In genomic region chr3:134038071-134038491, GRCh38 we compare ENCODE assay signal across 25 cellular contexts. TPM values are rescaled to one million over a fixed set of nuclear protein-coding genes. Genes with fewer than 3 reads are reported as not detected.
A peak's percentile ranks its signal among the peaks of the same experiment; 100 is the strongest.
DNase-seq lines count a peak whose midpoint lies in the region; ATAC-seq and TF ChIP-seq lines count a peak whose summit lies in the region.
"Had no signal": no experiment of that assay in that cellular context is flagged by ENCODE, and none has a peak within 500 bp of the region (broad histone marks: within the 10 kb centered on the region; RNA-seq: fewer than 3 reads in every experiment).

No MANE protein-coding gene starts in this region.

- no peak overlapping the region for H2AFZ ChIP-seq in hepatocyte

- H3K79me2 ChIP-seq in hepatocyte, result no peaks in the 10 kb centered on the region

- TF ChIP-seq POLR2A in tibial nerve (IDR thresholded peaks at IDR 0.05), result no peak

- H3K27ac Mint-ChIP-seq in osteocyte (ENCODE audit: unreplicated experiment), result no peak overlapping the region
- H3K27ac Mint-ChIP-seq: activated naive CD8-positive, alpha-beta T cell; CD14-positive monocyte; T-helper 2 cell treated with Interferon-gamma antibody and Interleukin-4, amounts not matched to agents 5 μg/mL and 100 μg/mL, for 36 hours had no signal

- H3K36me3 ChIP-seq in hepatocyte (replicated peaks; ENCODE audit: insufficient read depth, low read depth) (no peaks in the 10 kb centered on the region), tibial nerve (no peaks in the 10 kb centered on the region)

- no peak for TF ChIP-seq EP300 in tibial nerve (IDR thresholded peaks at IDR 0.05)

- H3K9me2 ChIP-seq in hepatocyte (replicated peaks; ENCODE audit: insufficient read depth), result no peaks in the 10 kb centered on the region

- ATAC-seq in right cardiac atrium, result no peak

- no peak overlapping the region for H3K4me3 Mint-ChIP-seq in osteocyte (ENCODE audit: unreplicated experiment)
- H3K4me3 Mint-ChIP-seq: activated naive CD8-positive, alpha-beta T cell; CD14-positive monocyte; naive B cell; T-helper 2 cell treated with Interferon-gamma antibody and Interleukin-4, amounts not matched to agents 5 μg/mL and 100 μg/mL, for 36 hours had no signal

- H3K4me3 ChIP-seq in right cardiac atrium (ENCODE audit: low read length) (no peak overlapping the region), hepatocyte (no peak overlapping the region), tibial nerve (no peak overlapping the region)

- TF ChIP-seq CTCF in hepatocyte (IDR thresholded peaks at IDR 0.05; ENCODE audit: poor library complexity) (no peak), osteocyte (IDR thresholded peaks at IDR 0.05) (no peak), tibial nerve (IDR thresholded peaks at IDR 0.05) (no peak)

- H3K4me1 ChIP-seq in right cardiac atrium (ENCODE audit: control insufficient read depth, insufficient read depth, low read length) (no peaks in the 10 kb centered on the region), hepatocyte (ENCODE audit: insufficient read depth) (peaks cover 22% of the 10 kb centered on the region), tibial nerve (no peaks in the 10 kb centered on the region)

- intact Hi-C loops in cardiac septum (cut with DNase I) (no loop called here), right cardiac atrium (cut with DNase I) (loop anchor here in 1 of 4 donors (10.0 kb wide), 1 partner anchor 103 kb away; no protein-coding TSS in a partner anchor)

- no peak overlapping the region for H3K4me2 ChIP-seq in hepatocyte

- H3K27ac ChIP-seq in right cardiac atrium (ENCODE audit: low read length) (no peak overlapping the region), hepatocyte (peak overlapping the region; percentile 98), tibial nerve (no peak overlapping the region)

- no peaks in the 10 kb centered on the region for H3K27me3 ChIP-seq in right cardiac atrium (ENCODE audit: control insufficient read depth, insufficient read depth)
- no peaks in the 10 kb centered on the region for H3K27me3 ChIP-seq in hepatocyte
- H3K27me3 ChIP-seq in tibial nerve, result no peaks in the 10 kb centered on the region

- H3K9me3 Mint-ChIP-seq in osteocyte (ENCODE audit: unreplicated experiment), result peaks cover 10% of the 10 kb centered on the region

- H3K36me3 Mint-ChIP-seq in osteocyte (ENCODE audit: unreplicated experiment), result peaks cover 2% of the 10 kb centered on the region
- H3K36me3 Mint-ChIP-seq: activated naive CD8-positive, alpha-beta T cell; CD14-positive monocyte; naive B cell had no signal

- H3K4me1 Mint-ChIP-seq in osteocyte (ENCODE audit: unreplicated experiment), result no peaks in the 10 kb centered on the region
- H3K4me1 Mint-ChIP-seq: CD14-positive monocyte, naive B cell had no signal

- no peaks in the 10 kb centered on the region for H3K9me3 ChIP-seq in right cardiac atrium (ENCODE audit: control insufficient read depth, low read length)
- no peaks in the 10 kb centered on the region for H3K9me3 ChIP-seq in hepatocyte (ENCODE audit: low read depth)
- no peaks in the 10 kb centered on the region for H3K9me3 ChIP-seq in tibial nerve

- no peaks in the 10 kb centered on the region for H4K20me1 ChIP-seq in hepatocyte (ENCODE audit: insufficient read depth, poor library complexity, severe bottlenecking)

- peak; percentile 73 for DNase-seq in cardiac septum (ENCODE audit: low spot score)
- DNase-seq in right cardiac atrium, result no peak
- DNase-seq in hepatocyte (ENCODE audit: low spot score), result peak; percentile 32
- DNase-seq in osteocyte (ENCODE audit: extremely low spot score, unreplicated experiment), result peak; percentile 48
- no peak for DNase-seq in stimulated activated CD4-positive, alpha-beta T cell treated with anti-CD3 and anti-CD28 coated beads, Interleukin-2, amount 100 ng/mL, for 24 hours
- DNase-seq in tibial nerve (ENCODE audit: low spot score in 2 of 2), result no peak
- DNase-seq in SW 1271 (lab: John Stamatoyannopoulos, UW), result no peak
- no peak for DNase-seq in T-helper 9 cell
- DNase-seq: activated CD4-positive, alpha-beta T cell treated with anti-CD3 and anti-CD28 coated beads for 48 hours; DMS79; effector CD8-positive, alpha-beta T cell; hypothalamus; IMR-90; naive B cell; NCI-H1436 treated with DMSO at 0.1 percent for 48 hours; NCI-H345; NCI-H69; nucleus accumbens; SIG-M5; stimulated activated CD8-positive, alpha-beta memory T cell treated with anti-CD3 and anti-CD28 coated beads, Interleukin-4, amount 100 ng/mL, for 48 hours; trophoblast cell had no signal

- 76% methylated on average over 10 of the region's 10 CpGs for WGBS in right cardiac atrium
- 63% methylated on average over 10 of the region's 10 CpGs for WGBS in hepatocyte (ENCODE audit: low lambda C conversion rate, missing lambda C conversion rate)
- 80 to 93% methylated on average over 10 of the region's 10 CpGs for WGBS in tibial nerve, 2 donors

- no peaks in the 10 kb centered on the region for H3K27me3 Mint-ChIP-seq in osteocyte (ENCODE audit: unreplicated experiment)

RNA-seq across cellular contexts. Expression of gene SLCO2A1, which starts 8.4 kb away (rescaled TPM):
- total RNA-seq in cardiac septum (59.2 TPM), right cardiac atrium (100 to 1,000 TPM in 1 of 4 donors, 10 to 100 TPM in 3; 34.5 to 100 (median 43.7) TPM), hepatocyte (2.2 and 2.3 TPM in 2 replicates), osteocyte (9.8 and 10.7 TPM in 2 replicates), tibial nerve (10 to 100 TPM in 3 of 4 donors, 1 to 10 TPM in 1; 8.8 to 22.9 (median 12.2) TPM)
- polyA plus RNA-seq in right cardiac atrium (17.1 TPM), hepatocyte (7.0 and 8.4 TPM in 2 replicates)
- total RNA-seq: A172 had no signal

Comparison
In these comparisons a context has a peak if more than half of its experiments do, and no peak if none do; other contexts are left out.
1. DNase-seq: peak in cardiac septum (single experiment), hepatocyte (single experiment) and osteocyte (single experiment); none in right cardiac atrium (0 of 3), stimulated activated CD4-positive, alpha-beta T cell treated with anti-CD3 and anti-CD28 coated beads, Interleukin-2, amount 100 ng/mL, for 24 hours (0 of 2), tibial nerve (0 of 2), SW 1271 (0 of 2) and T-helper 9 cell (single experiment).